In the genomic region with DNA sequence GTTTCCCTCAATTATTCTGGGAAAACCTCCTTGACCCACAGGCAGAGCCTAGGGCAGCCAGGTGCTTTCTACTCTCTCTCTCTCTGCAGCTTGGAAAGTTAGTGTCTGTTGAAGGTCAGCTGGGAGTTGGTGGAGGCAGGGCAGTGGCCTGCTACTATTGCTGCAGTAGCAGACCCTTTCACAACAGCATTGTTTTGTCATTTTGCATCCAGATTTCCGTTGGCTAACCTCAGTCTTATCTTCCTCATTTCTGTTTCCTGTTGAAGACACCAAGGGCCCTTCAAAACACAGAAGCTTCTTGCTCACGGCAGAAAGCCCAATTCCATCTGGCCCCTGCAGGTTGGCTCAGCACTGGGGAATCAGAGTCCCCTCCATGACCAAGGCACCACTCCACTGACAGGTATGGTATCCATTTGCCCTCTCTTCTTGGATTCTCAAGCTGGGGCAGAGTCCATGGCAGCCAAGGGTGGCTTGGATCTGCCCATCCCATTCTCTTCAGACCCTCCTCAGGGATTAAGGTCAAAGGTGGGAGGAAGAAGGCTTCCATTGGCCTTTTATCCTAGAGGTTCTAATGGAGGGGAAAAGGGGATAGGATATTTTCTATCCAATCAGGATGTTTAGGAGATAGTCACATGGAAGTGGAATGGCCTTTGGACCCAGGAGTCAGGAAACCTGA, we compare ENCODE assay signal across 1 cellular context.
A peak's percentile ranks its signal among the peaks of the same experiment; 100 is the strongest.
TF ChIP-seq lines count a peak whose summit lies in the region.

No MANE protein-coding gene starts in this region.

TF ChIP-seq in K562, 482 proteins besides CTCF, POLR2A, EP300 and RAD21 (continued from another document and continues in another):
- TF ChIP-seq, protein P1, sequence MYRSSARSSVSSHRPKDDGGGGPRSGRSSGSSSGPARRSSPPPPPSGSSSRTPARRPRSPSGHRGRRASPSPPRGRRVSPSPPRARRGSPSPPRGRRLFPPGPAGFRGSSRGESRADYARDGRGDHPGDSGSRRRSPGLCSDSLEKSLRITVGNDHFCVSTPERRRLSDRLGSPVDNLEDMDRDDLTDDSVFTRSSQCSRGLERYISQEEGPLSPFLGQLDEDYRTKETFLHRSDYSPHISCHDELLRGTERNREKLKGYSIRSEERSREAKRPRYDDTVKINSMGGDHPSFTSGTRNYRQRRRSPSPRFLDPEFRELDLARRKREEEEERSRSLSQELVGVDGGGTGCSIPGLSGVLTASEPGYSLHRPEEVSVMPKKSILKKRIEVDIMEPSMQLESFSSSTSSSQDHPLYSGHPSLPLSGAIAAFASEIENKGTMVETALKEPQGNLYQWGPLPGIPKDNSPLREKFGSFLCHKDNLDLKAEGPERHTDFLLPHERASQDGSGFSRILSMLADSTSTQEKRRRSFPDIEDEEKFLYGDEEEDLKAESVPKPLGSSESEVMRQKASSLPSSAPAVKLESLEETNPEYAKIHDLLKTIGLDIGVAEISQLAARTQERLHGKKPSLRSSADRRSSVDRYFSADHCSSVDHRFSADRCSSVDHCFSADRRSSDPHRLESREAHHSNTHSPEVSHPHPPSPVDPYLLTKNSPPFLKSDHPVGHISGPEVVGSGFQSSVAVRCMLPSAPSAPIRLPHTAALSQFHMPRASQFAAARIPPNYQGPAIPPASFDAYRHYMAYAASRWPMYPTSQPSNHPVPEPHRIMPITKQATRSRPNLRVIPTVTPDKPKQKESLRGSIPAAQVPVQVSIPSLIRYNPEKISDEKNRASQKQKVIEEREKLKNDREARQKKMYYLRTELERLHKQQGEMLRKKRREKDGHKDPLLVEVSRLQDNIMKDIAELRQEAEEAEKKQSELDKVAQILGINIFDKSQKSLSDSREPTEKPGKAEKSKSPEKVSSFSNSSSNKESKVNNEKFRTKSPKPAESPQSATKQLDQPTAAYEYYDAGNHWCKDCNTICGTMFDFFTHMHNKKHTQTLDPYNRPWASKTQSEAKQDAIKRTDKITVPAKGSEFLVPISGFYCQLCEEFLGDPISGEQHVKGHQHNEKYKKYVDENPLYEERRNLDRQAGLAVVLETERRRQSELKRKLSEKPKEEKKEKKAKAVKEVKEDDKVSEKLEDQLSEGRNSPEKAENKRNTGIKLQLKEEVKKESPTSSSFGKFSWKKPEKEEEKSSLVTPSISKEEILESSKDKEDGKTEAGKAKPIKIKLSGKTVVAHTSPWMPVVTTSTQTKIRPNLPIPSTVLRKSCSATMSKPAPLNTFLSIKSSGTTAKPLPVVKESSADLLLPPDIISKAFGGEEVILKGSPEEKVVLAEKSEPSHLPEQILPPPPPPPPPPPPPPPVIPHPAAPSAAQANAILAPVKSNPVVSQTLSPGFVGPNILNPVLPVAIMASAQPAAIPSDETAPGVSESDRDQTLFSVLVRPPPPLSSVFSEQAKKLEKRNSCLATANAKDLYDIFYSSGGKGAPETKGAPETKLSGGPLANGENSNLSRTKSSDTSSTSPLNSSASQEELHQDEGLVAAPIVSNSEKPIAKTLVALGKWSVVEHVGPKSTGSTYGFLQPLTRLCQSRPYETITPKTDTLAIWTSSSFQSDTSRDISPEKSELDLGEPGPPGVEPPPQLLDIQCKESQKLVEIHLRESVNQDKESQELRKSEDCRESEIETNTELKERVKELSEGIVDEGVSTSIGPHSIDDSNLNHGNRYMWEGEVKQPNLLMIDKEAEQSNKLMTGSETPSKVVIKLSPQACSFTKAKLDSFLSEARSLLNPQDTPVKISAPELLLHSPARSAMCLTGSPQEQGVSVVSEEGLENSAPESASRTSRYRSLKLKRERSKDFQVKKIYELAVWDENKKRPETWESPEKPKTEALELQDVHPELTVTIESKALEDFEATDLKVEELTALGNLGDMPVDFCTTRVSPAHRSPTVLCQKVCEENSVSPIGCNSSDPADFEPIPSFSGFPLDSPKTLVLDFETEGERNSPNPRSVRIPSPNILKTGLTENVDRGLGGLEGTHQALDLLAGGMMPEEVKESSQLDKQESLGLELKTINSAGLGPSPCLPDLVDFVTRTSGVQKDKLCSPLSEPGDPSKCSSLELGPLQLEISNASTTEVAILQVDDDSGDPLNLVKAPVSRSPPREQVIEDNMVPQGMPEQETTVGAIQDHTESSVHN (IDR thresholded peaks at IDR 0.05; ENCODE audit: borderline replicate concordance in 1 of 2, low read depth in 1 of 2), result no peak
- TF ChIP-seq POLR3G (IDR thresholded peaks at IDR 0.05; ENCODE audit: extremely low read depth, insufficient read length, insufficient replicate concordance), result no peak
- TF ChIP-seq ZNF586 (CRISPR knock-in tag; conservative IDR thresholded peaks at IDR 0.05), result no peak
- TF ChIP-seq MYBL2 (IDR thresholded peaks at IDR 0.05; ENCODE audit: low read depth), result no peak
- no peak for TF ChIP-seq MYBL2 (CRISPR knock-in tag; IDR thresholded peaks at IDR 0.05; ENCODE audit: borderline replicate concordance)
- no peak for TF ChIP-seq ZNF707 (CRISPR knock-in tag; conservative IDR thresholded peaks at IDR 0.05)
- no peak for TF ChIP-seq PTBP1 (IDR thresholded peaks at IDR 0.05; ENCODE audit: low read depth, low read length)
- TF ChIP-seq KDM4B (IDR thresholded peaks at IDR 0.05; ENCODE audit: borderline replicate concordance in 2 of 2, low read depth in 1 of 2), result peak in 1 of 2 experiments; percentile 87; a peak in 1 of 4 replicates
- TF ChIP-seq RBM25 (IDR thresholded peaks at IDR 0.05; ENCODE audit: low read depth, low read length, severe bottlenecking), result no peak
- TF ChIP-seq SAFB (IDR thresholded peaks at IDR 0.05; ENCODE audit: borderline replicate concordance, low read depth, low read length), result no peak
- TF ChIP-seq SIRT6 (IDR thresholded peaks at IDR 0.05; ENCODE audit: low read depth, low read length), result no peak
- TF ChIP-seq, protein P2, sequence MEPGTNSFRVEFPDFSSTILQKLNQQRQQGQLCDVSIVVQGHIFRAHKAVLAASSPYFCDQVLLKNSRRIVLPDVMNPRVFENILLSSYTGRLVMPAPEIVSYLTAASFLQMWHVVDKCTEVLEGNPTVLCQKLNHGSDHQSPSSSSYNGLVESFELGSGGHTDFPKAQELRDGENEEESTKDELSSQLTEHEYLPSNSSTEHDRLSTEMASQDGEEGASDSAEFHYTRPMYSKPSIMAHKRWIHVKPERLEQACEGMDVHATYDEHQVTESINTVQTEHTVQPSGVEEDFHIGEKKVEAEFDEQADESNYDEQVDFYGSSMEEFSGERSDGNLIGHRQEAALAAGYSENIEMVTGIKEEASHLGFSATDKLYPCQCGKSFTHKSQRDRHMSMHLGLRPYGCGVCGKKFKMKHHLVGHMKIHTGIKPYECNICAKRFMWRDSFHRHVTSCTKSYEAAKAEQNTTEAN (CRISPR knock-in tag; IDR thresholded peaks at IDR 0.05), result no peak
- no peak for TF ChIP-seq ILK (tag; IDR thresholded peaks at IDR 0.05; ENCODE audit: borderline replicate concordance, low read depth)
- TF ChIP-seq, protein P3, sequence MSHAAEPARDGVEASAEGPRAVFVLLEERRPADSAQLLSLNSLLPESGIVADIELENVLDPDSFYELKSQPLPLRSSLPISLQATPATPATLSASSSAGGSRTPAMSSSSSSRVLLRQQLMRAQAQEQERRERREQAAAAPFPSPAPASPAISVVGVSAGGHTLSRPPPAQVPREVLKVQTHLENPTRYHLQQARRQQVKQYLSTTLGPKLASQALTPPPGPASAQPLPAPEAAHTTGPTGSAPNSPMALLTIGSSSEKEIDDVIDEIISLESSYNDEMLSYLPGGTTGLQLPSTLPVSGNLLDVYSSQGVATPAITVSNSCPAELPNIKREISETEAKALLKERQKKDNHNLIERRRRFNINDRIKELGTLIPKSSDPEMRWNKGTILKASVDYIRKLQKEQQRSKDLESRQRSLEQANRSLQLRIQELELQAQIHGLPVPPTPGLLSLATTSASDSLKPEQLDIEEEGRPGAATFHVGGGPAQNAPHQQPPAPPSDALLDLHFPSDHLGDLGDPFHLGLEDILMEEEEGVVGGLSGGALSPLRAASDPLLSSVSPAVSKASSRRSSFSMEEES (CRISPR knock-in tag; IDR thresholded peaks at IDR 0.05), result no peak
- TF ChIP-seq ARHGAP35 (IDR thresholded peaks at IDR 0.05; ENCODE audit: partially characterized antibody), result no peak
- no peak for TF ChIP-seq KHSRP (IDR thresholded peaks at IDR 0.05)
- TF ChIP-seq LARP7 (IDR thresholded peaks at IDR 0.05), result no peak
- 0 out of 2 replicates have a peak, but pooled peaks have one; percentile 30 for TF ChIP-seq NR2C2 (CRISPR knock-in tag; IDR thresholded peaks at IDR 0.05)
- TF ChIP-seq NR2C2 (tag; IDR thresholded peaks at IDR 0.05), result peak; percentile 90
- TF ChIP-seq SRSF7 (optimal IDR thresholded peaks at IDR 0.05; ENCODE audit: low read depth, low read length), result no peak
- TF ChIP-seq, protein P4, sequence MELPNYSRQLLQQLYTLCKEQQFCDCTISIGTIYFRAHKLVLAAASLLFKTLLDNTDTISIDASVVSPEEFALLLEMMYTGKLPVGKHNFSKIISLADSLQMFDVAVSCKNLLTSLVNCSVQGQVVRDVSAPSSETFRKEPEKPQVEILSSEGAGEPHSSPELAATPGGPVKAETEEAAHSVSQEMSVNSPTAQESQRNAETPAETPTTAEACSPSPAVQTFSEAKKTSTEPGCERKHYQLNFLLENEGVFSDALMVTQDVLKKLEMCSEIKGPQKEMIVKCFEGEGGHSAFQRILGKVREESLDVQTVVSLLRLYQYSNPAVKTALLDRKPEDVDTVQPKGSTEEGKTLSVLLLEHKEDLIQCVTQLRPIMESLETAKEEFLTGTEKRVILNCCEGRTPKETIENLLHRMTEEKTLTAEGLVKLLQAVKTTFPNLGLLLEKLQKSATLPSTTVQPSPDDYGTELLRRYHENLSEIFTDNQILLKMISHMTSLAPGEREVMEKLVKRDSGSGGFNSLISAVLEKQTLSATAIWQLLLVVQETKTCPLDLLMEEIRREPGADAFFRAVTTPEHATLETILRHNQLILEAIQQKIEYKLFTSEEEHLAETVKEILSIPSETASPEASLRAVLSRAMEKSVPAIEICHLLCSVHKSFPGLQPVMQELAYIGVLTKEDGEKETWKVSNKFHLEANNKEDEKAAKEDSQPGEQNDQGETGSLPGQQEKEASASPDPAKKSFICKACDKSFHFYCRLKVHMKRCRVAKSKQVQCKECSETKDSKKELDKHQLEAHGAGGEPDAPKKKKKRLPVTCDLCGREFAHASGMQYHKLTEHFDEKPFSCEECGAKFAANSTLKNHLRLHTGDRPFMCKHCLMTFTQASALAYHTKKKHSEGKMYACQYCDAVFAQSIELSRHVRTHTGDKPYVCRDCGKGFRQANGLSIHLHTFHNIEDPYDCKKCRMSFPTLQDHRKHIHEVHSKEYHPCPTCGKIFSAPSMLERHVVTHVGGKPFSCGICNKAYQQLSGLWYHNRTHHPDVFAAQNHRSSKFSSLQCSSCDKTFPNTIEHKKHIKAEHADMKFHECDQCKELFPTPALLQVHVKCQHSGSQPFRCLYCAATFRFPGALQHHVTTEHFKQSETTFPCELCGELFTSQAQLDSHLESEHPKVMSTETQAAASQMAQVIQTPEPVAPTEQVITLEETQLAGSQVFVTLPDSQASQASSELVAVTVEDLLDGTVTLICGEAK (IDR thresholded peaks at IDR 0.05), result no peak
- TF ChIP-seq, protein P4 (CRISPR knock-in tag; IDR thresholded peaks at IDR 0.05), result no peak
- TF ChIP-seq HOXB6 (CRISPR knock-in tag; IDR thresholded peaks at IDR 0.05; ENCODE audit: borderline replicate concordance), result no peak
- TF ChIP-seq ZNF699 (CRISPR knock-in tag; IDR thresholded peaks at IDR 0.05; ENCODE audit: insufficient replicate concordance), result no peak
- no peak for TF ChIP-seq HNRNPUL1 (IDR thresholded peaks at IDR 0.05; ENCODE audit: low read length)
